In genomic region chr19:3970808-3971598, GRCh38 we compare ENCODE assay signal across 1 cellular context.
TF ChIP-seq lines count a peak whose summit lies in the region.

Gene DAPK3, minus strand, starts transcription at chr19:3971099. Its CDS starts 1,364 bp downstream, at chr19:3969735.

TF ChIP-seq in HepG2, 621 proteins besides CTCF, POLR2A, EP300 and RAD21 (continued from another document and continues in another):
- TF ChIP-seq ZBTB39 (CRISPR knock-in tag; IDR thresholded peaks at IDR 0.05), result 0 out of 2 replicates have a peak, but pooled peaks have one; percentile 3
- no peak for TF ChIP-seq NR2F6 (IDR thresholded peaks at IDR 0.05)
- TF ChIP-seq NR2F6 (CRISPR knock-in tag; IDR thresholded peaks at IDR 0.05), result 0 out of 2 replicates have a peak, but pooled peaks have one; percentile 9
- TF ChIP-seq KLF13 (CRISPR knock-in tag; IDR thresholded peaks at IDR 0.05), result no peak
- TF ChIP-seq HNF4A (CRISPR knock-in tag; IDR thresholded peaks at IDR 0.05), result no peak
- 0 out of 2 replicates have a peak, but pooled peaks have one; percentile 19 for TF ChIP-seq MAZ (IDR thresholded peaks at IDR 0.05; ENCODE audit: borderline replicate concordance, low read depth, low read length)
- TF ChIP-seq MAZ (CRISPR knock-in tag; IDR thresholded peaks at IDR 0.05; ENCODE audit: low read depth), result peak; percentile 66
- TF ChIP-seq, protein P1, sequence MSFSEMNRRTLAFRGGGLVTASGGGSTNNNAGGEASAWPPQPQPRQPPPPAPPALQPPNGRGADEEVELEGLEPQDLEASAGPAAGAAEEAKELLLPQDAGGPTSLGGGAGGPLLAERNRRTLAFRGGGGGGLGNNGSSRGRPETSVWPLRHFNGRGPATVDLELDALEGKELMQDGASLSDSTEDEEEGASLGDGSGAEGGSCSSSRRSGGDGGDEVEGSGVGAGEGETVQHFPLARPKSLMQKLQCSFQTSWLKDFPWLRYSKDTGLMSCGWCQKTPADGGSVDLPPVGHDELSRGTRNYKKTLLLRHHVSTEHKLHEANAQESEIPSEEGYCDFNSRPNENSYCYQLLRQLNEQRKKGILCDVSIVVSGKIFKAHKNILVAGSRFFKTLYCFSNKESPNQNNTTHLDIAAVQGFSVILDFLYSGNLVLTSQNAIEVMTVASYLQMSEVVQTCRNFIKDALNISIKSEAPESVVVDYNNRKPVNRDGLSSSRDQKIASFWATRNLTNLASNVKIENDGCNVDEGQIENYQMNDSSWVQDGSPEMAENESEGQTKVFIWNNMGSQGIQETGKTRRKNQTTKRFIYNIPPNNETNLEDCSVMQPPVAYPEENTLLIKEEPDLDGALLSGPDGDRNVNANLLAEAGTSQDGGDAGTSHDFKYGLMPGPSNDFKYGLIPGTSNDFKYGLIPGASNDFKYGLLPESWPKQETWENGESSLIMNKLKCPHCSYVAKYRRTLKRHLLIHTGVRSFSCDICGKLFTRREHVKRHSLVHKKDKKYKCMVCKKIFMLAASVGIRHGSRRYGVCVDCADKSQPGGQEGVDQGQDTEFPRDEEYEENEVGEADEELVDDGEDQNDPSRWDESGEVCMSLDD (CRISPR knock-in tag; IDR thresholded peaks at IDR 0.05; ENCODE audit: borderline replicate concordance), result no peak
- no peak for TF ChIP-seq ZNF678 (CRISPR knock-in tag; IDR thresholded peaks at IDR 0.05)
- TF ChIP-seq ZBTB3 (CRISPR knock-in tag; IDR thresholded peaks at IDR 0.05; ENCODE audit: borderline replicate concordance, low read depth), result no peak
- peak; percentile 45; the same call in 1 of the 2 replicates for TF ChIP-seq ZNF616 (CRISPR knock-in tag; IDR thresholded peaks at IDR 0.05; ENCODE audit: low read depth)
- peak; percentile 99 for TF ChIP-seq POLR2AphosphoS2 (IDR thresholded peaks at IDR 0.05; ENCODE audit: low read depth, low read length)
- 0 out of 2 replicates have a peak, but pooled peaks have one; percentile 36 for TF ChIP-seq ZNF775 (CRISPR knock-in tag; IDR thresholded peaks at IDR 0.05; ENCODE audit: borderline replicate concordance)
- peak; percentile 85; the same call in 1 of the 2 replicates for TF ChIP-seq TSC22D2 (CRISPR knock-in tag; IDR thresholded peaks at IDR 0.05; ENCODE audit: borderline replicate concordance)
- TF ChIP-seq ZNF451 (CRISPR knock-in tag; IDR thresholded peaks at IDR 0.05), result peak; percentile 50; the same call in 1 of the 2 replicates
- no peak for TF ChIP-seq FUBP1 (CRISPR knock-in tag; IDR thresholded peaks at IDR 0.05; ENCODE audit: borderline replicate concordance)
- 0 out of 2 replicates have a peak, but pooled peaks have one; percentile 28 for TF ChIP-seq EED (CRISPR knock-in tag; IDR thresholded peaks at IDR 0.05)
- TF ChIP-seq FOXM1 (CRISPR knock-in tag; IDR thresholded peaks at IDR 0.05), result no peak
- TF ChIP-seq ZNF670 (CRISPR knock-in tag; IDR thresholded peaks at IDR 0.05; ENCODE audit: borderline replicate concordance), result no peak
- TF ChIP-seq KLF9 (CRISPR knock-in tag; IDR thresholded peaks at IDR 0.05; ENCODE audit: low read depth), result no peak
- TF ChIP-seq USF2 (IDR thresholded peaks at IDR 0.05; ENCODE audit: low read depth, low read length), result no peak
- peak; percentile 43; the same call in 1 of the 2 replicates for TF ChIP-seq USF2 (CRISPR knock-in tag; IDR thresholded peaks at IDR 0.05; ENCODE audit: borderline replicate concordance)
- peak; percentile 70; the same call in 1 of the 2 replicates for TF ChIP-seq AKAP8 (CRISPR knock-in tag; IDR thresholded peaks at IDR 0.05)
- peak; percentile 75; the same call in 1 of the 2 replicates for TF ChIP-seq YEATS2 (CRISPR knock-in tag; IDR thresholded peaks at IDR 0.05; ENCODE audit: borderline replicate concordance)
- TF ChIP-seq KDM5B (CRISPR knock-in tag; IDR thresholded peaks at IDR 0.05; ENCODE audit: borderline replicate concordance), result peak; percentile 31; the same call in 1 of the 2 replicates
- 0 out of 2 replicates have a peak, but pooled peaks have one; percentile 65 for TF ChIP-seq SSRP1 (CRISPR knock-in tag; IDR thresholded peaks at IDR 0.05)
- TF ChIP-seq ZNF530 (CRISPR knock-in tag; IDR thresholded peaks at IDR 0.05; ENCODE audit: low read depth), result no peak
- 0 out of 2 replicates have a peak, but pooled peaks have one; percentile 40 for TF ChIP-seq ZFP82 (CRISPR knock-in tag; IDR thresholded peaks at IDR 0.05; ENCODE audit: borderline replicate concordance)
- TF ChIP-seq REPIN1 (CRISPR knock-in tag; IDR thresholded peaks at IDR 0.05; ENCODE audit: borderline replicate concordance, low read depth), result peak; percentile 55; the same call in 1 of the 2 replicates
- TF ChIP-seq PHF20 (CRISPR knock-in tag; IDR thresholded peaks at IDR 0.05), result peak; percentile 74
- TF ChIP-seq ZNF329 (CRISPR knock-in tag; IDR thresholded peaks at IDR 0.05; ENCODE audit: low read depth), result peak; percentile 55; the same call in 1 of the 2 replicates
- TF ChIP-seq REST (IDR thresholded peaks at IDR 0.05; ENCODE audit: borderline replicate concordance in 1 of 2, low read depth in 1 of 2, low read length in 2 of 2), result peak; percentile 68 to 91
- no peak for TF ChIP-seq NR2F2 (IDR thresholded peaks at IDR 0.05; ENCODE audit: borderline replicate concordance, low read depth)
- no peak for TF ChIP-seq SP1 (IDR thresholded peaks at IDR 0.05)
- peak; percentile 71; the same call in 1 of the 2 replicates for TF ChIP-seq SP1 (CRISPR knock-in tag; IDR thresholded peaks at IDR 0.05)
- peak; percentile 13; the same call in 1 of the 2 replicates for TF ChIP-seq RARA (CRISPR knock-in tag; IDR thresholded peaks at IDR 0.05)
- TF ChIP-seq POLR2G (IDR thresholded peaks at IDR 0.05; ENCODE audit: low read depth, low read length), result peak; percentile 87
- peak; percentile 53; the same call in 1 of the 2 replicates for TF ChIP-seq ZSCAN21 (CRISPR knock-in tag; IDR thresholded peaks at IDR 0.05; ENCODE audit: borderline replicate concordance)
- TF ChIP-seq RFXAP (CRISPR knock-in tag; IDR thresholded peaks at IDR 0.05; ENCODE audit: borderline replicate concordance), result peak; percentile 30; the same call in 1 of the 2 replicates
- TF ChIP-seq ERF (CRISPR knock-in tag; IDR thresholded peaks at IDR 0.05), result peak; percentile 82
- TF ChIP-seq UBTF (CRISPR knock-in tag; IDR thresholded peaks at IDR 0.05), result peak; percentile 38; the same call in 1 of the 2 replicates
- TF ChIP-seq SPEN (CRISPR knock-in tag; IDR thresholded peaks at IDR 0.05; ENCODE audit: low read depth), result peak; percentile 88
- 0 out of 2 replicates have a peak, but pooled peaks have one; percentile 47 for TF ChIP-seq ZNF468 (CRISPR knock-in tag; IDR thresholded peaks at IDR 0.05)
- no peak for TF ChIP-seq ZNF781 (CRISPR knock-in tag; IDR thresholded peaks at IDR 0.05; ENCODE audit: borderline replicate concordance, not compliant biosample characterization)
- TF ChIP-seq ZNF629 (CRISPR knock-in tag; conservative IDR thresholded peaks at IDR 0.05), result no peak
- peak; percentile 77 for TF ChIP-seq ZNF263 (CRISPR knock-in tag; IDR thresholded peaks at IDR 0.05)
- TF ChIP-seq ZNF589 (CRISPR knock-in tag; conservative IDR thresholded peaks at IDR 0.05), result no peak
